ENCODE assay signal across 25 cellular contexts in genomic region chr16:25596194-25596593, GRCh38.
"Had no signal": no experiment of that assay in that cellular context is flagged by ENCODE, and none has a peak within 500 bp of the region (broad histone marks: within the 10 kb centered on the region; RNA-seq: fewer than 3 reads in every experiment).

No MANE protein-coding gene starts in this region.

- H3K4me1 ChIP-seq: stomach, suprapubic skin, testis, thyroid gland, tibial artery, tibial nerve, transverse colon, upper lobe of left lung, upper lobe of right lung, uterus, vagina had no signal

- ATAC-seq: stimulated activated effector memory CD8-positive, alpha-beta T cell treated with anti-CD3 and anti-CD28 coated beads, Interleukin-12 subunit alpha, Interleukin-12 subunit beta, amount 100 ng/mL, for 72 hours; stimulated activated memory B cell treated with anti-CD40 and anti-IgM and Interleukin-4, amounts not matched to agents 10 μg/mL and 1 μg/mL and 100 μg/mL, for 72 hours; stimulated activated naive B cell treated with anti-CD40 and anti-IgM and Interleukin-4, amounts not matched to agents 10 μg/mL and 1 μg/mL and 100 μg/mL, for 72 hours; stimulated activated naive CD8-positive, alpha-beta T cell treated with anti-CD3 and anti-CD28 coated beads, Interleukin-15, amount 100 ng/mL, for 72 hours; stimulated activated naive CD8-positive, alpha-beta T cell treated with anti-CD3 and anti-CD28 coated beads, Interleukin-15, Interleukin-2, amounts not matched to agents 100 U/mL and 50 U/mL, for 24 hours; upper lobe of right lung had no signal

- H3K9me3 ChIP-seq: suprapubic skin, testis, thoracic aorta, thyroid gland, transverse colon, upper lobe of left lung, upper lobe of right lung, uterus, vagina had no signal

- H3K27ac ChIP-seq: stomach, suprapubic skin, testis, thoracic aorta, thyroid gland, tibial artery, tibial nerve, transverse colon, upper lobe of left lung, upper lobe of right lung, uterus, vagina had no signal

- H3K27me3 ChIP-seq: stomach, suprapubic skin, testis, thyroid gland, tibial artery, tibial nerve, transverse colon, upper lobe of left lung, upper lobe of right lung, uterus, vagina had no signal

- H3K4me3 ChIP-seq: stomach, suprapubic skin, testis, thoracic aorta, thyroid gland, tibial artery, tibial nerve, transverse colon, upper lobe of left lung, upper lobe of right lung, uterus, vagina had no signal

- DNase-seq: stimulated activated CD4-positive, alpha-beta T cell treated with anti-CD3 and anti-CD28 coated beads, Interleukin-2, amount 100 ng/mL, for 24 hours; stimulated activated CD4-positive, alpha-beta T cell treated with anti-CD3 and anti-CD28 coated beads, Interleukin-4, amount 100 ng/mL, for 1 hour; stimulated activated CD4-positive, alpha-beta T cell treated with anti-CD3 and anti-CD28 coated beads, Interleukin-4, amount 100 ng/mL, for 24 hours; stimulated activated CD4-positive, alpha-beta T cell treated with anti-CD3 and anti-CD28 coated beads, Interleukin-4, amount 100 ng/mL, for 4 hours; stimulated activated CD8-positive, alpha-beta memory T cell treated with anti-CD3 and anti-CD28 coated beads, Interleukin-4, amount 100 ng/mL, for 48 hours; stimulated activated naive B cell treated with anti-CD40 and anti-IgM and Interleukin-4, amounts not matched to agents 10 μg/mL and 1 μg/mL and 100 μg/mL, for 72 hours; stimulated activated naive CD4-positive, alpha-beta T cell; stimulated activated naive CD4-positive, alpha-beta T cell treated with Interleukin-2 at 50 U/mL for 16 hours; stimulated activated naive CD8-positive, alpha-beta T cell treated with anti-CD3 and anti-CD28 coated beads, Interleukin-15, amount 100 ng/mL, for 72 hours; stimulated activated naive CD8-positive, alpha-beta T cell treated with anti-CD3 and anti-CD28 coated beads, Interleukin-15, Interleukin-2, amounts not matched to agents 100 U/mL and 50 U/mL, for 24 hours; stomach; substantia nigra; testis; thyroid gland; tibial artery; transverse colon; upper lobe of left lung; upper lobe of right lung; uterus had no signal

- H3K36me3 ChIP-seq: stomach, suprapubic skin, thoracic aorta, thyroid gland, tibial artery, tibial nerve, transverse colon, upper lobe of left lung, upper lobe of right lung, uterus, vagina had no signal
